ENCODE assay signal across 25 cellular contexts in genomic region chr2:20309001-20309400, GRCh38.
"Had no signal": no experiment of that assay in that cellular context is flagged by ENCODE, and none has a peak within 500 bp of the region (broad histone marks: within the 10 kb centered on the region; RNA-seq: fewer than 3 reads in every experiment).

No MANE protein-coding gene starts in this region.

- H3K9me3 Mint-ChIP-seq: activated B cell treated with CpG ODN at 0.5 μM for 24 hours; activated CD4-positive, alpha-beta T cell treated with anti-CD3 and anti-CD28 coated beads, Interleukin-2, amount 10 ng/mL, durations not matched to agents 24 days and 14 days; activated naive CD8-positive, alpha-beta T cell treated with anti-CD3 and anti-CD28 coated beads, Interleukin-2, amount 10 ng/mL, durations not matched to agents 7 days and 5 days had no signal

- H3K27me3 ChIP-seq: adrenal gland, SJSA1 had no signal

- H3K4me1 ChIP-seq: adrenal gland, SJSA1 had no signal

- ATAC-seq: activated CD8-positive, alpha-beta memory T cell treated with anti-CD3 and anti-CD28 coated beads, Interleukin-2, amount 10 ng/mL, durations not matched to agents 7 days and 5 days; Panc1; T-helper 17 cell had no signal

- H3K4me3 Mint-ChIP-seq: activated B cell treated with CpG ODN at 0.5 μM for 24 hours; activated CD4-positive, alpha-beta T cell treated with anti-CD3 and anti-CD28 coated beads, Interleukin-2, amount 10 ng/mL, durations not matched to agents 24 days and 14 days; activated CD8-positive, alpha-beta memory T cell treated with anti-CD3 and anti-CD28 coated beads, Interleukin-2, amount 10 ng/mL, durations not matched to agents 7 days and 5 days; activated naive CD8-positive, alpha-beta T cell treated with anti-CD3 and anti-CD28 coated beads, Interleukin-2, amount 10 ng/mL, durations not matched to agents 7 days and 5 days; T-helper 17 cell had no signal

- H3K9me3 ChIP-seq: adrenal gland, SJSA1 had no signal

- H3K27ac Mint-ChIP-seq: activated B cell treated with CpG ODN at 0.5 μM for 24 hours; activated CD4-positive, alpha-beta T cell treated with anti-CD3 and anti-CD28 coated beads, Interleukin-2, amount 10 ng/mL, durations not matched to agents 24 days and 14 days; activated CD8-positive, alpha-beta memory T cell treated with anti-CD3 and anti-CD28 coated beads, Interleukin-2, amount 10 ng/mL, durations not matched to agents 7 days and 5 days; activated naive CD8-positive, alpha-beta T cell treated with anti-CD3 and anti-CD28 coated beads, Interleukin-2, amount 10 ng/mL, durations not matched to agents 7 days and 5 days; T-helper 17 cell had no signal

- H3K4me1 Mint-ChIP-seq: activated B cell treated with CpG ODN at 0.5 μM for 24 hours had no signal

- H3K27me3 Mint-ChIP-seq: activated B cell treated with CpG ODN at 0.5 μM for 24 hours; activated CD4-positive, alpha-beta T cell treated with anti-CD3 and anti-CD28 coated beads, Interleukin-2, amount 10 ng/mL, durations not matched to agents 24 days and 14 days; activated CD8-positive, alpha-beta memory T cell treated with anti-CD3 and anti-CD28 coated beads, Interleukin-2, amount 10 ng/mL, durations not matched to agents 7 days and 5 days; activated naive CD8-positive, alpha-beta T cell treated with anti-CD3 and anti-CD28 coated beads, Interleukin-2, amount 10 ng/mL, durations not matched to agents 7 days and 5 days; T-helper 17 cell had no signal

- DNase-seq: activated B cell treated with CpG ODN at 0.5 μM for 24 hours; activated CD4-positive, alpha-beta T cell treated with anti-CD3 and anti-CD28 coated beads for 1 hour; activated CD4-positive, alpha-beta T cell treated with anti-CD3 and anti-CD28 coated beads, Interleukin-2, amount 10 ng/mL, durations not matched to agents 24 days and 14 days; activated CD4-positive, alpha-beta T cell treated with anti-CD3 and anti-CD28 coated beads, Interleukin-2, amount 50 U/mL, for 48 hours; activated CD8-positive, alpha-beta memory T cell treated with anti-CD3 and anti-CD28 coated beads, Interleukin-2, amount 10 ng/mL, durations not matched to agents 7 days and 5 days; activated effector memory CD4-positive, alpha-beta T cell treated with Interleukin-2 at 50 U/mL for 16 hours; activated naive CD4-positive, alpha-beta T cell; activated naive CD8-positive, alpha-beta T cell treated with anti-CD3 and anti-CD28 coated beads, Interleukin-2, amount 10 ng/mL, durations not matched to agents 7 days and 5 days; adrenal gland; anterior cingulate cortex; NCI-H1092; NCI-H1417 treated with DMSO at 0.1 percent for 48 hours; NCI-H1694; NCI-H2029; NCI-H510A treated with DMSO at 0.1 percent for 48 hours; NCI-H69; NK-92 treated with Interleukin-12 subunit alpha and Interleukin-12 subunit beta, amount 100 ng/mL, for 24 hours; OCI-M1; Right ventricle myocardium superior; RPMI8226; T-helper 17 cell; T-helper 9 cell had no signal

- H3K27ac ChIP-seq: adrenal gland, KMS-11, SJSA1 had no signal

- H3K4me3 ChIP-seq: adrenal gland, SJSA1 had no signal
